Comparison of ENCODE assay signal across 25 cellular contexts in genomic region chr17:9235346-9235745, GRCh38.
DNase-seq lines count a peak whose midpoint lies in the region; ATAC-seq and TF ChIP-seq lines count a peak whose summit lies in the region.
"Had no signal": no experiment of that assay in that cellular context is flagged by ENCODE, and none has a peak within 500 bp of the region (broad histone marks: within the 10 kb centered on the region; RNA-seq: fewer than 3 reads in every experiment).

No MANE protein-coding gene starts in this region.

- no peak overlapping the region for H3K27ac Mint-ChIP-seq in T-helper 2 cell treated with Interferon-gamma antibody and Interleukin-4, amounts not matched to agents 5 μg/mL and 100 μg/mL, for 36 hours
- H3K27ac Mint-ChIP-seq in activated naive CD4-positive, alpha-beta T cell treated with anti-CD3 and anti-CD28 coated beads, Interleukin-2, amount 50 U/mL, for 72 hours: no peak overlapping the region
- no peak overlapping the region for H3K27ac Mint-ChIP-seq in activated naive CD4-positive, alpha-beta T cell treated with anti-CD3 and anti-CD28 coated beads for 36 hours
- H3K27ac Mint-ChIP-seq: B cell; CD8-positive, alpha-beta T cell; GM23338; IgD-negative memory B cell had no signal

- DNase-seq in T-helper 2 cell treated with Interferon-gamma antibody and Interleukin-4, amounts not matched to agents 5 μg/mL and 100 μg/mL, for 36 hours (ENCODE audit: low spot score): peak; percentile 32
- DNase-seq in T-helper 2 cell (no peak), GM23248 (peak; percentile 23), osteoblast (ENCODE audit: insufficient read length, low spot score, missing footprints) (peak; percentile 78), NCI-H2081 treated with DMSO at 0.1 percent for 48 hours (lab: John Stamatoyannopoulos, UW) (no peak)
- DNase-seq in activated naive CD4-positive, alpha-beta T cell treated with anti-CD3 and anti-CD28 coated beads, Interleukin-2, amount 50 U/mL, for 72 hours (ENCODE audit: low spot score in 2 of 2): no peak
- no peak for DNase-seq in activated naive CD4-positive, alpha-beta T cell treated with anti-CD3 and anti-CD28 coated beads for 36 hours
- DNase-seq: Caco-2; CD8-positive, alpha-beta T cell; MM.1S; NCI-H1048; NCI-H1417; NCI-H1694; NCI-H2029 treated with DMSO at 0.1 percent for 48 hours; NCI-H2227 treated with DMSO at 0.1 percent for 48 hours; NCI-H526 treated with DMSO at 0.1 percent for 48 hours; PC-9 had no signal

- intact Hi-C loops in activated naive CD4-positive, alpha-beta T cell treated with anti-CD3 and anti-CD28 coated beads for 36 hours (cut with micrococcal nuclease): no loop called here

- no peak overlapping the region for H3K4me3 Mint-ChIP-seq in T-helper 2 cell treated with Interferon-gamma antibody and Interleukin-4, amounts not matched to agents 5 μg/mL and 100 μg/mL, for 36 hours
- no peak overlapping the region for H3K4me3 Mint-ChIP-seq in activated naive CD4-positive, alpha-beta T cell treated with anti-CD3 and anti-CD28 coated beads for 36 hours
- H3K4me3 Mint-ChIP-seq: B cell; CD8-positive, alpha-beta T cell; GM23338 had no signal

- in situ Hi-C loops in GM23248 (cut with MboI): no loop called here

- no peak overlapping the region for H3K4me2 ChIP-seq in GM23248 (ENCODE audit: unreplicated experiment)
- H3K4me2 ChIP-seq in osteoblast (ENCODE audit: insufficient read depth, low read length): no peak overlapping the region
- H3K4me2 ChIP-seq: GM23338, KMS-11, PC-9 had no signal

- H3K4me3 ChIP-seq in GM23248 (no peak overlapping the region), osteoblast (ENCODE audit: insufficient read depth, low read length) (no peak overlapping the region)
- H3K4me3 ChIP-seq: GM23338, HAP-1, PC-9 had no signal

- peaks cover 7% of the 10 kb centered on the region; the same call in 1 of the 2 replicates for H3K4me1 ChIP-seq in GM23248 (ENCODE audit: insufficient read depth)
- H3K4me1 ChIP-seq in osteoblast (ENCODE audit: insufficient read depth, low read length): peaks cover 5% of the 10 kb centered on the region
- H3K4me1 ChIP-seq: Caco-2, HAP-1 had no signal

- no peak overlapping the region for H2AFZ ChIP-seq in GM23248
- H2AFZ ChIP-seq in osteoblast (ENCODE audit: low read length): no peak overlapping the region
- H2AFZ ChIP-seq: GM23338, PC-9 had no signal

- 56 to 70% methylated on average over 4 of the region's 4 CpGs for WGBS in GM23248 (ENCODE audit: low coverage in 1 of 2, low lambda C conversion rate in 2 of 2, missing lambda C conversion rate in 2 of 2), 2 experiments

- no peaks in the 10 kb centered on the region for H3K27me3 ChIP-seq in GM23248 (replicated peaks; ENCODE audit: insufficient read depth)
- peaks cover 2% of the 10 kb centered on the region for H3K27me3 ChIP-seq in osteoblast (ENCODE audit: insufficient read depth, low read length)

- H3K9ac ChIP-seq in GM23248: no peak overlapping the region
- H3K9ac ChIP-seq: KMS-11 had no signal

- H3K36me3 ChIP-seq in GM23248 (ENCODE audit: low read depth) (no peaks in the 10 kb centered on the region), osteoblast (ENCODE audit: insufficient read depth, low read length) (no peaks in the 10 kb centered on the region)
- H3K36me3 ChIP-seq: HAP-1 had no signal

- H3K4me1 Mint-ChIP-seq in T-helper 2 cell treated with Interferon-gamma antibody and Interleukin-4, amounts not matched to agents 5 μg/mL and 100 μg/mL, for 36 hours (ENCODE audit: low read depth): peaks cover 8% of the 10 kb centered on the region
- peaks cover 10% of the 10 kb centered on the region for H3K4me1 Mint-ChIP-seq in activated naive CD4-positive, alpha-beta T cell treated with anti-CD3 and anti-CD28 coated beads for 36 hours (ENCODE audit: low read depth)

- H3K79me2 ChIP-seq in GM23248 (ENCODE audit: insufficient read depth): no peaks in the 10 kb centered on the region
- no peaks in the 10 kb centered on the region for H3K79me2 ChIP-seq in osteoblast (ENCODE audit: insufficient read depth, low read length)

- no peaks in the 10 kb centered on the region for H3K9me2 ChIP-seq in GM23248 (ENCODE audit: insufficient read depth)

- H3K27me3 Mint-ChIP-seq in T-helper 2 cell treated with Interferon-gamma antibody and Interleukin-4, amounts not matched to agents 5 μg/mL and 100 μg/mL, for 36 hours (ENCODE audit: low read depth): no peaks in the 10 kb centered on the region
- no peaks in the 10 kb centered on the region for H3K27me3 Mint-ChIP-seq in activated naive CD4-positive, alpha-beta T cell treated with anti-CD3 and anti-CD28 coated beads for 36 hours (ENCODE audit: low read depth)

- CTCF ChIA-PET in activated naive CD4-positive, alpha-beta T cell treated with anti-CD3 and anti-CD28 coated beads for 36 hours (lab: Charles Lee): no interaction called here

- H4K20me1 ChIP-seq in GM23248 (ENCODE audit: insufficient read depth): no peaks in the 10 kb centered on the region
- no peaks in the 10 kb centered on the region for H4K20me1 ChIP-seq in osteoblast (ENCODE audit: insufficient read depth, low read length)

- H3F3A ChIP-seq in GM23248 (ENCODE audit: insufficient read depth): no peaks in the 10 kb centered on the region

- no peaks in the 10 kb centered on the region for H3K9me3 Mint-ChIP-seq in T-helper 2 cell treated with Interferon-gamma antibody and Interleukin-4, amounts not matched to agents 5 μg/mL and 100 μg/mL, for 36 hours
- no peaks in the 10 kb centered on the region for H3K9me3 Mint-ChIP-seq in activated naive CD4-positive, alpha-beta T cell treated with anti-CD3 and anti-CD28 coated beads, Interleukin-2, amount 50 U/mL, for 72 hours
- no peaks in the 10 kb centered on the region for H3K9me3 Mint-ChIP-seq in activated naive CD4-positive, alpha-beta T cell treated with anti-CD3 and anti-CD28 coated beads for 36 hours
- H3K9me3 Mint-ChIP-seq: CD8-positive, alpha-beta T cell; GM23338; IgD-negative memory B cell had no signal

- H3K36me3 Mint-ChIP-seq in T-helper 2 cell treated with Interferon-gamma antibody and Interleukin-4, amounts not matched to agents 5 μg/mL and 100 μg/mL, for 36 hours (ENCODE audit: low read depth): no peaks in the 10 kb centered on the region
- H3K36me3 Mint-ChIP-seq in activated naive CD4-positive, alpha-beta T cell treated with anti-CD3 and anti-CD28 coated beads, Interleukin-2, amount 50 U/mL, for 72 hours: peaks cover 0 to 5% of the 10 kb centered on the region in 2 donors
- no peaks in the 10 kb centered on the region for H3K36me3 Mint-ChIP-seq in activated naive CD4-positive, alpha-beta T cell treated with anti-CD3 and anti-CD28 coated beads for 36 hours (ENCODE audit: low read depth)
- H3K36me3 Mint-ChIP-seq: CD8-positive, alpha-beta T cell; IgD-negative memory B cell had no signal

- peak; percentile 15 to 57 for ATAC-seq in activated naive CD4-positive, alpha-beta T cell treated with anti-CD3 and anti-CD28 coated beads, Interleukin-2, amount 50 U/mL, for 72 hours
- ATAC-seq: CD8-positive, alpha-beta T cell; GM23338; Right ventricle myocardium inferior had no signal

- H3K27ac ChIP-seq in GM23248 (no peak overlapping the region), osteoblast (ENCODE audit: low read depth, low read length) (no peak overlapping the region)
- H3K27ac ChIP-seq: 22Rv1, C4-2B, KMS-11, PC-9 had no signal

- H3K9me3 ChIP-seq in GM23248 (ENCODE audit: low read depth): no peaks in the 10 kb centered on the region
- no peaks in the 10 kb centered on the region for H3K9me3 ChIP-seq in osteoblast (ENCODE audit: low read depth, low read length)
- H3K9me3 ChIP-seq: Caco-2, HAP-1 had no signal

- TF ChIP-seq CTCF in osteoblast (IDR thresholded peaks at IDR 0.05; ENCODE audit: extremely low read depth, low read depth, low read length): no peak

Comparison
In these comparisons a context has a peak if more than half of its experiments do, and no peak if none do; other contexts are left out.
1. DNase-seq: peak in T-helper 2 cell treated with Interferon-gamma antibody and Interleukin-4, amounts not matched to agents 5 μg/mL and 100 μg/mL, for 36 hours (single experiment), GM23248 (single experiment) and osteoblast (single experiment); none in T-helper 2 cell (0 of 5), activated naive CD4-positive, alpha-beta T cell treated with anti-CD3 and anti-CD28 coated beads, Interleukin-2, amount 50 U/mL, for 72 hours (0 of 2), activated naive CD4-positive, alpha-beta T cell treated with anti-CD3 and anti-CD28 coated beads for 36 hours (single experiment) and NCI-H2081 treated with DMSO at 0.1 percent for 48 hours (single experiment).